ENCODE assay signal across 21 cellular contexts in the genomic region with DNA sequence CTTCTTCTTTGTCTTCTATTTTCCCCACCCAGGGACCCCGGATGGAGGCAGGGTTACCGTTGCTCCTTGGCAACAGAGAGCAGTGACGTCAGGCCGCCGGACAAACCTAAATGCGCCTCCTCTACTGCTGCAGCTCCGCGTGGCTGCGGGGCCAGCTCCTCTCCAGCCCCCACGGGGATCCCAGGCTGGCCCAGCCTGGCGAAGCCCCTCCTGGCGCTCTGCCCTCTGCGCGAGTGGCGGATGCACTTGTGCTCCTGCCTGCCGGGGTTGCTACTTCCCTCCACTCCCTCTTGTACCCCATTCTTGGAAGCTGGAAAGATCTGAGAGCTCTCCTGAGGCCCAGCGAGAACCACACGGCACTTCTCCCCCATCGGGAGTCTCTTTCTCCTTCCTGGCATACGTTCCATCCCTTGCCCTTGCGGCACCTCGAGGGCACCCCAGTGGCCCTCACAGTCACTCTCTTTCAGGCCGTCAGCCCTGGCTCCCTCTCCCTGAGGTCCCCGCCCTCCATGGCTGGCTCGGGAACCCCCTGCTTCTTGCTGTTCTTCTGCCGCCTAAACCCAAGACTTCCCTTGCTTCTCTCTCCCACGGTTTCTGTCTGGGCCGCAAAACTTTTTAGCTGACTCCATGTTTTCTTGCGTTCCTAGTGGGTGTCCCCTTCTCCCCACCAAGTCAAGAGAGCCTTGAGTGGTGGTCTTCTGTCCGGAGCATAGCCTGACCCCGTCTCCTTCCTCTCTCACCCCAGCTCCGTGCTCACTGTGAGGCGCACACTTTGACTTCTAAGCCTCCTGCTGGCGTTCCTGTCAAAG.
DNase-seq lines count a peak whose midpoint lies in the region; ATAC-seq, FAIRE-seq and TF ChIP-seq lines count a peak whose summit lies in the region.
"Had no signal": no experiment of that assay in that cellular context is flagged by ENCODE, and none has a peak within 500 bp of the region (broad histone marks: within the 10 kb centered on the region; RNA-seq: fewer than 3 reads in every experiment).

No MANE protein-coding gene starts in this region.

- no peak overlapping the region for H3K4me3 ChIP-seq in HepG2 (replicated peaks in 1 of 3; ENCODE audit: insufficient read depth in 1 of 3, low read depth in 2 of 3, low read length in 3 of 3)
- H3K4me3 ChIP-seq: MG63, PC-9 had no signal

- H3K79me2 ChIP-seq in HepG2 (ENCODE audit: insufficient read depth, low read length): no peaks in the 10 kb centered on the region

- H3K27ac Mint-ChIP-seq in brain: peak overlapping the region in 4 of 5 experiments; percentile 23 to 65 (median 40)
- no peak overlapping the region for H3K27ac Mint-ChIP-seq in activated T-helper 1 cell treated with anti-CD3 and anti-CD28 coated beads, Interleukin-12 subunit alpha, Interleukin-12 subunit beta, Interleukin-2, Interleukin-4 antibody, amounts not matched to agents 30 ng/mL and 10 ng/mL and 1 ng/mL, durations not matched to agents 14 hours and 24 hours and 36 hours
- H3K27ac Mint-ChIP-seq: CD8-positive, alpha-beta T cell had no signal

- H3K9me3 Mint-ChIP-seq in brain: peaks cover 0 to 3% (median 0%) of the 10 kb centered on the region in 5 experiments
- H3K9me3 Mint-ChIP-seq in activated T-helper 1 cell treated with anti-CD3 and anti-CD28 coated beads, Interleukin-12 subunit alpha, Interleukin-12 subunit beta, Interleukin-2, Interleukin-4 antibody, amounts not matched to agents 30 ng/mL and 10 ng/mL and 1 ng/mL, durations not matched to agents 14 hours and 24 hours and 36 hours: no peaks in the 10 kb centered on the region
- H3K9me3 Mint-ChIP-seq: CD8-positive, alpha-beta T cell had no signal

- H3K27me3 ChIP-seq in HepG2 (ENCODE audit: control insufficient read depth in 1 of 2, insufficient read depth in 2 of 2, low read length in 2 of 2): peaks cover 8 to 72% of the 10 kb centered on the region in 2 experiments
- H3K27me3 ChIP-seq: MG63 had no signal

- H3K27ac ChIP-seq in HepG2 (ENCODE audit: extremely low read length, insufficient read depth, low read length): no peak overlapping the region
- H3K27ac ChIP-seq: PC-9 had no signal

- intact Hi-C loops in HepG2 (cut with micrococcal nuclease; ENCODE audit: unreplicated experiment): no loop called here
- intact Hi-C loops in sciatic nerve (cut with DNase I): loop anchor here (10.0 kb wide), 1 partner anchor 839 kb away; no protein-coding TSS in a partner anchor
- intact Hi-C loops in activated T-helper 1 cell treated with anti-CD3 and anti-CD28 coated beads, Interleukin-12 subunit alpha, Interleukin-12 subunit beta, Interleukin-2, Interleukin-4 antibody, amounts not matched to agents 30 ng/mL and 10 ng/mL and 1 ng/mL, durations not matched to agents 14 hours and 24 hours and 36 hours (cut with micrococcal nuclease): no loop called here

- POLR2A ChIA-PET in HepG2 (lab: Yijun Ruan, JAX): no interaction called here

- H3K36me3 ChIP-seq in HepG2 (replicated peaks in 1 of 2; ENCODE audit: control insufficient read depth in 1 of 2, insufficient read depth in 2 of 2, low read length in 2 of 2): no peaks in the 10 kb centered on the region
- H3K36me3 ChIP-seq: MG63 had no signal

- no peak overlapping the region for H3K4me3 Mint-ChIP-seq in brain
- no peak overlapping the region for H3K4me3 Mint-ChIP-seq in activated T-helper 1 cell treated with anti-CD3 and anti-CD28 coated beads, Interleukin-12 subunit alpha, Interleukin-12 subunit beta, Interleukin-2, Interleukin-4 antibody, amounts not matched to agents 30 ng/mL and 10 ng/mL and 1 ng/mL, durations not matched to agents 14 hours and 24 hours and 36 hours
- H3K4me3 Mint-ChIP-seq: CD8-positive, alpha-beta T cell had no signal

- no peaks in the 10 kb centered on the region for H3K9me3 ChIP-seq in HepG2 (ENCODE audit: low read length)
- H3K9me3 ChIP-seq: MG63 had no signal

- no peak overlapping the region for H3K9ac ChIP-seq in HepG2 (ENCODE audit: insufficient read depth, low read depth, low read length)

- H3K4me2 ChIP-seq in HepG2 (ENCODE audit: low read depth, low read length): no peak overlapping the region
- H3K4me2 ChIP-seq: PC-9 had no signal

- no peak overlapping the region for H2AFZ ChIP-seq in HepG2 (ENCODE audit: low read length)
- H2AFZ ChIP-seq: PC-9 had no signal

- H3K4me1 ChIP-seq in HepG2 (ENCODE audit: insufficient read depth, low read length): no peaks in the 10 kb centered on the region

- ATAC-seq in HepG2 (no peak; the same call in 2 of the 3 replicates), sciatic nerve (no peak), SK-N-SH treated with all-trans-retinoic acid at 6 μM for 48 hours (no peak), GM19023 (IDR thresholded peaks at IDR 0.05; ENCODE audit: unreplicated experiment) (no peak)
- ATAC-seq: CD8-positive, alpha-beta T cell had no signal

- no peak for TF ChIP-seq RAD21 in HepG2 (CRISPR knock-in tag; IDR thresholded peaks at IDR 0.05)

- TF ChIP-seq EP300 in HepG2 (IDR thresholded peaks at IDR 0.05; ENCODE audit: low read depth in 2 of 2, low read length in 2 of 2): no peak
- TF ChIP-seq EP300 in HepG2 (CRISPR knock-in tag; IDR thresholded peaks at IDR 0.05; ENCODE audit: borderline replicate concordance): no peak

- in situ Hi-C loops in HepG2 (cut with HindIII; ENCODE audit: extremely low pct_ligation_motif_present, low pct_unique_long_range_greater_than_20kb): no loop called here

- peaks cover 20% of the 10 kb centered on the region for H3K4me1 Mint-ChIP-seq in brain
- H3K4me1 Mint-ChIP-seq in activated T-helper 1 cell treated with anti-CD3 and anti-CD28 coated beads, Interleukin-12 subunit alpha, Interleukin-12 subunit beta, Interleukin-2, Interleukin-4 antibody, amounts not matched to agents 30 ng/mL and 10 ng/mL and 1 ng/mL, durations not matched to agents 14 hours and 24 hours and 36 hours (ENCODE audit: low read depth): no peaks in the 10 kb centered on the region

- no peaks in the 10 kb centered on the region for H3K36me3 Mint-ChIP-seq in brain
- H3K36me3 Mint-ChIP-seq in activated T-helper 1 cell treated with anti-CD3 and anti-CD28 coated beads, Interleukin-12 subunit alpha, Interleukin-12 subunit beta, Interleukin-2, Interleukin-4 antibody, amounts not matched to agents 30 ng/mL and 10 ng/mL and 1 ng/mL, durations not matched to agents 14 hours and 24 hours and 36 hours (ENCODE audit: low read depth): no peaks in the 10 kb centered on the region
- H3K36me3 Mint-ChIP-seq: CD8-positive, alpha-beta T cell had no signal

- no TSS peak for BruUV-seq in HepG2 (replicated peaks; lab: Mats Ljungman, UMichigan)

- H3K27me3 Mint-ChIP-seq in brain: peaks cover 6% of the 10 kb centered on the region
- peaks cover 4% of the 10 kb centered on the region for H3K27me3 Mint-ChIP-seq in activated T-helper 1 cell treated with anti-CD3 and anti-CD28 coated beads, Interleukin-12 subunit alpha, Interleukin-12 subunit beta, Interleukin-2, Interleukin-4 antibody, amounts not matched to agents 30 ng/mL and 10 ng/mL and 1 ng/mL, durations not matched to agents 14 hours and 24 hours and 36 hours (ENCODE audit: insufficient read depth)

- no peak for TF ChIP-seq CTCF in brain (conservative IDR thresholded peaks at IDR 0.05)
- TF ChIP-seq CTCF in HepG2 (CRISPR knock-in tag; IDR thresholded peaks at IDR 0.05): no peak

- DNase-seq in activated effector memory CD4-positive, alpha-beta T cell treated with anti-CD3 and anti-CD28 coated beads, Interleukin-2, amount 50 U/mL, for 16 hours: peak; percentile 55
- no peak for DNase-seq in activated effector memory CD4-positive, alpha-beta T cell treated with Interleukin-2 at 50 U/mL for 16 hours
- DNase-seq in HepG2 (ENCODE audit: low spot score): no peak
- DNase-seq in sciatic nerve (ENCODE audit: low spot score): peak; percentile 39
- no peak for DNase-seq in activated T-helper 1 cell treated with anti-CD3 and anti-CD28 coated beads, Interleukin-12 subunit alpha, Interleukin-12 subunit beta, Interleukin-2, Interleukin-4 antibody, amounts not matched to agents 30 ng/mL and 10 ng/mL and 1 ng/mL, durations not matched to agents 14 hours and 24 hours and 36 hours (ENCODE audit: low spot score)
- DNase-seq: 8988T; AML-193; Calu3; CD8-positive, alpha-beta T cell; DMS153; GOT3; MG63; NCI-H1417; NCI-H2081 treated with DMSO at 0.1 percent for 48 hours; PC-9; RPMI8226; SIG-M5 had no signal

- TF ChIP-seq POLR2A in HepG2 (IDR thresholded peaks at IDR 0.05; ENCODE audit: insufficient read depth in 1 of 2, low read depth in 2 of 2, low read length in 2 of 2): no peak

- FAIRE-seq in HepG2 (lab: Jason Lieb, UNC): no peak
- FAIRE-seq: GM12891 had no signal

- no peaks in the 10 kb centered on the region for H4K20me1 ChIP-seq in HepG2 (ENCODE audit: insufficient read depth, low read length)

- CTCF ChIA-PET in HepG2 (lab: Yijun Ruan, JAX; ENCODE audit: low intra/inter-chr PET ratio, low total read pairs): no interaction called here

- 39% methylated on average over 32 of the region's 34 CpGs for WGBS in HepG2 (ENCODE audit: low lambda C conversion rate)

TF ChIP-seq in HepG2, 621 proteins besides CTCF, POLR2A, EP300 and RAD21 (continues in another document):
- TF ChIP-seq BHLHE40 (IDR thresholded peaks at IDR 0.05; ENCODE audit: low read length): no peak
- TF ChIP-seq GATA4 (IDR thresholded peaks at IDR 0.05; ENCODE audit: borderline replicate concordance, low read depth): no peak
- TF ChIP-seq KLF16 (CRISPR knock-in tag; IDR thresholded peaks at IDR 0.05): no peak
- TF ChIP-seq ZNF556 (CRISPR knock-in tag; IDR thresholded peaks at IDR 0.05; ENCODE audit: borderline replicate concordance): no peak
- TF ChIP-seq ZNF484 (CRISPR knock-in tag; IDR thresholded peaks at IDR 0.05; ENCODE audit: borderline replicate concordance, low read depth): no peak
- no peak for TF ChIP-seq FOXC1 (CRISPR knock-in tag; IDR thresholded peaks at IDR 0.05; ENCODE audit: borderline replicate concordance)
- peak; percentile 63; the same call in 1 of the 2 replicates for TF ChIP-seq CREB1 (IDR thresholded peaks at IDR 0.05)
- no peak for TF ChIP-seq CREB1 (CRISPR knock-in tag; IDR thresholded peaks at IDR 0.05)

TF ChIP-seq in SK-N-SH treated with all-trans-retinoic acid at 6 μM for 48 hours, 23 proteins besides CTCF, POLR2A, EP300 and RAD21 (continues in another document):
- TF ChIP-seq SNAI2 (CRISPR knock-in tag; IDR thresholded peaks at IDR 0.05) (no peak), ZFP30 (CRISPR knock-in tag; IDR thresholded peaks at IDR 0.05) (no peak), ZNF565 (CRISPR knock-in tag; conservative IDR thresholded peaks at IDR 0.05; ENCODE audit: low read depth) (no peak), RARB (CRISPR knock-in tag; IDR thresholded peaks at IDR 0.05) (no peak), CSDC2 (CRISPR knock-in tag; IDR thresholded peaks at IDR 0.05) (no peak), TOX (CRISPR knock-in tag; IDR thresholded peaks at IDR 0.05; ENCODE audit: borderline replicate concordance) (no peak), PPARA (CRISPR knock-in tag; IDR thresholded peaks at IDR 0.05; ENCODE audit: borderline replicate concordance) (no peak), GLIS3 (CRISPR knock-in tag; IDR thresholded peaks at IDR 0.05) (no peak), ESRRG (CRISPR knock-in tag; IDR thresholded peaks at IDR 0.05) (no peak), BACH2 (CRISPR knock-in tag; IDR thresholded peaks at IDR 0.05; ENCODE audit: borderline replicate concordance) (no peak), OSR1 (CRISPR knock-in tag; IDR thresholded peaks at IDR 0.05) (no peak)

Comparison
In these comparisons a context has a peak if more than half of its experiments do, and no peak if none do; other contexts are left out.
1. DNase-seq: peak in activated effector memory CD4-positive, alpha-beta T cell treated with anti-CD3 and anti-CD28 coated beads, Interleukin-2, amount 50 U/mL, for 16 hours (single experiment) and sciatic nerve (single experiment); none in activated effector memory CD4-positive, alpha-beta T cell treated with Interleukin-2 at 50 U/mL for 16 hours (single experiment), HepG2 (single experiment) and activated T-helper 1 cell treated with anti-CD3 and anti-CD28 coated beads, Interleukin-12 subunit alpha, Interleukin-12 subunit beta, Interleukin-2, Interleukin-4 antibody, amounts not matched to agents 30 ng/mL and 10 ng/mL and 1 ng/mL, durations not matched to agents 14 hours and 24 hours and 36 hours (single experiment).